In the genomic region with DNA sequence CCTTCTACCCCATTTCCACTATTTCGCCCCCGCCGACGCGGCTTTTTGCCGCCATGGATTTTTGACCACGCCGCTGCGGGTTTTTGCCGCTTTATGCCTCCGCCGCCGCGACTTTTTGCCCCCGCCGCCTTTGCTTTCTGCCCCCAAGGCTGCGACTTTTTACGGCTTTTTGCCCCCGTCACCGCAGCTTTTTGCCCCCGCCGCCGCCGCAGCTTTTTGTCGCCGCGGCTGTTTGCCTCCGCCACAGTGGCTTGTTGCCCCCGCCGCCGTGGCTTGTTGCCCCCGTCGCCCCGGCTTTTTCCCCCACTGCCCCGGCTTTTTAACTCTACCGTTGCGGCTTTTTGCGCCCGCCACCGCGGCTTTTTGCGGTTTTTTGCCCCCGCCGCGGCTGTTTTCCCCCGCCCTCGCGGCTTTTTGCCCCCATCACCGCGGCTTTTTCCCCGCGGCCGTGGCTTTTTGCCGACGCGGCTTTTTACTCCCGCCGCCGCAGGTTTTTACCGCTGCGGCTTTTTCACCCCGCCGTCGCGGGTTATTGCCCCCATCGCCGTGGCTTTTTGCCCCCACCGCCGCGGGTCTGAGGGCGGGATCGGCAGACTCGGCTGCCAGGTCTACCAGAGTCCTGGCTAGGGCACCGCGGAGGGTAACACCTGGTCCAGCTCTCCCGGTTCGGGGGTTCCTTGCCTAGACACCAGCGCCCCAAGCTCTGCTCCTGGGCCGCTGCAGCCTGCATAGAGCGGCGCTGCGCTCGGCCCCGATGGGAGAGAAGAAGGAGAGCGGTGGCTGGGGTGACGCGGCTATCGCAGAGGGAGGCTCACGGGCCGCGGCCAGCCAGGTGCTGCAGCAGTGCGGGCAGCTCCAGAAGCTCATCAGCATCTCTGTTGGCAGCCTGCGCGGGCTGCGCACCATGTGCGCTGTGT, we compare ENCODE assay signal across 2 cellular contexts.
TF ChIP-seq lines count a peak whose summit lies in the region.

No MANE protein-coding gene starts in this region.

TF ChIP-seq in A549, 52 proteins besides CTCF, POLR2A, EP300 and RAD21 (continued from another document):
- TF ChIP-seq, protein P1, sequence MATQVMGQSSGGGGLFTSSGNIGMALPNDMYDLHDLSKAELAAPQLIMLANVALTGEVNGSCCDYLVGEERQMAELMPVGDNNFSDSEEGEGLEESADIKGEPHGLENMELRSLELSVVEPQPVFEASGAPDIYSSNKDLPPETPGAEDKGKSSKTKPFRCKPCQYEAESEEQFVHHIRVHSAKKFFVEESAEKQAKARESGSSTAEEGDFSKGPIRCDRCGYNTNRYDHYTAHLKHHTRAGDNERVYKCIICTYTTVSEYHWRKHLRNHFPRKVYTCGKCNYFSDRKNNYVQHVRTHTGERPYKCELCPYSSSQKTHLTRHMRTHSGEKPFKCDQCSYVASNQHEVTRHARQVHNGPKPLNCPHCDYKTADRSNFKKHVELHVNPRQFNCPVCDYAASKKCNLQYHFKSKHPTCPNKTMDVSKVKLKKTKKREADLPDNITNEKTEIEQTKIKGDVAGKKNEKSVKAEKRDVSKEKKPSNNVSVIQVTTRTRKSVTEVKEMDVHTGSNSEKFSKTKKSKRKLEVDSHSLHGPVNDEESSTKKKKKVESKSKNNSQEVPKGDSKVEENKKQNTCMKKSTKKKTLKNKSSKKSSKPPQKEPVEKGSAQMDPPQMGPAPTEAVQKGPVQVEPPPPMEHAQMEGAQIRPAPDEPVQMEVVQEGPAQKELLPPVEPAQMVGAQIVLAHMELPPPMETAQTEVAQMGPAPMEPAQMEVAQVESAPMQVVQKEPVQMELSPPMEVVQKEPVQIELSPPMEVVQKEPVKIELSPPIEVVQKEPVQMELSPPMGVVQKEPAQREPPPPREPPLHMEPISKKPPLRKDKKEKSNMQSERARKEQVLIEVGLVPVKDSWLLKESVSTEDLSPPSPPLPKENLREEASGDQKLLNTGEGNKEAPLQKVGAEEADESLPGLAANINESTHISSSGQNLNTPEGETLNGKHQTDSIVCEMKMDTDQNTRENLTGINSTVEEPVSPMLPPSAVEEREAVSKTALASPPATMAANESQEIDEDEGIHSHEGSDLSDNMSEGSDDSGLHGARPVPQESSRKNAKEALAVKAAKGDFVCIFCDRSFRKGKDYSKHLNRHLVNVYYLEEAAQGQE (IDR thresholded peaks at IDR 0.05): no peak
- TF ChIP-seq RFX5 (IDR thresholded peaks at IDR 0.05) (no peak), BHLHE40 (IDR thresholded peaks at IDR 0.05; ENCODE audit: low read depth, low read length) (no peak)

TF ChIP-seq in IMR-90, 13 proteins besides CTCF, POLR2A, EP300 and RAD21 (continued from another document):
- TF ChIP-seq, protein P2, sequence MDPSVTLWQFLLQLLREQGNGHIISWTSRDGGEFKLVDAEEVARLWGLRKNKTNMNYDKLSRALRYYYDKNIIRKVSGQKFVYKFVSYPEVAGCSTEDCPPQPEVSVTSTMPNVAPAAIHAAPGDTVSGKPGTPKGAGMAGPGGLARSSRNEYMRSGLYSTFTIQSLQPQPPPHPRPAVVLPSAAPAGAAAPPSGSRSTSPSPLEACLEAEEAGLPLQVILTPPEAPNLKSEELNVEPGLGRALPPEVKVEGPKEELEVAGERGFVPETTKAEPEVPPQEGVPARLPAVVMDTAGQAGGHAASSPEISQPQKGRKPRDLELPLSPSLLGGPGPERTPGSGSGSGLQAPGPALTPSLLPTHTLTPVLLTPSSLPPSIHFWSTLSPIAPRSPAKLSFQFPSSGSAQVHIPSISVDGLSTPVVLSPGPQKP (IDR thresholded peaks at IDR 0.05; ENCODE audit: borderline replicate concordance, low read depth, low read length): no peak
- TF ChIP-seq MAZ (IDR thresholded peaks at IDR 0.05; ENCODE audit: borderline replicate concordance, low read depth, low read length) (no peak), CHD1 (IDR thresholded peaks at IDR 0.05; ENCODE audit: low read depth, low read length) (no peak)
